In the genomic region with DNA sequence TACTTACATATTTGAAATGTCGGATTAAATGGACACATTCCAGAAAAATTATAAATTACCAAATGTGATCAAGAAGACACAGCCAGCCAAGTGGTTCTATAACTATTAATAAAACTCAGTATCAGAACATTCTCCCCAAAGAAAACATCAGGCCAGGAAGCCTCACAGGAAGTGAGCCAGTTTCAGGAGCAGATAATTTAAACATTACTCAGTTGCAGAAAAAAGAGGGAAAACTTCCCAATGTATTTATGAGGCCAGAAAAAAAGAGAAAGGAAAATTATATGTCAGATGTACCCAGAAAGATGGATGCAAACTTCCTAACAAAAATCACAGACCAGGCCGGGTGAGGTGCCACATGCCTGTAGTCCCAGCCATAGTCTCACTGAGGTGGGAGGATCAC, we compare ENCODE assay signal across 15 cellular contexts. TPM values are rescaled to one million over a fixed set of nuclear protein-coding genes. Genes with fewer than 3 reads are reported as not detected.
DNase-seq lines count a peak whose midpoint lies in the region; ATAC-seq and TF ChIP-seq lines count a peak whose summit lies in the region.
"Had no signal": no experiment of that assay in that cellular context is flagged by ENCODE, and none has a peak within 500 bp of the region (broad histone marks: within the 10 kb centered on the region; RNA-seq: fewer than 3 reads in every experiment).

No MANE protein-coding gene starts in this region.

- no TSS peak for BruUV-seq in OCI-LY7 (replicated peaks; lab: Mats Ljungman, UMichigan)

- peaks cover 39% of the 10 kb centered on the region for H3K36me3 Mint-ChIP-seq in mesothelial cell of epicardium

- intact Hi-C loops in OCI-LY7 (cut with micrococcal nuclease; ENCODE audit: unreplicated experiment): no loop called here

- CTCF ChIA-PET in OCI-LY7 (lab: Charles Lee; ENCODE audit: unreplicated experiment): no interaction called here

- H3K36me3 ChIP-seq in ACC112 (ENCODE audit: insufficient read depth, low read length) (no peaks in the 10 kb centered on the region), OCI-LY7 (ENCODE audit: insufficient read depth, low read length) (no peaks in the 10 kb centered on the region)

- peaks cover 13% of the 10 kb centered on the region for H3K4me1 ChIP-seq in ACC112 (ENCODE audit: control insufficient read depth, insufficient read depth, low read length, unreplicated experiment)
- no peaks in the 10 kb centered on the region for H3K4me1 ChIP-seq in OCI-LY7 (ENCODE audit: insufficient read depth, low read length, poor library complexity, severe bottlenecking)
- H3K4me1 ChIP-seq: A549 had no signal

- peaks cover 11% of the 10 kb centered on the region for H3K4me1 Mint-ChIP-seq in mesothelial cell of epicardium

- H3K27me3 Mint-ChIP-seq in mesothelial cell of epicardium (ENCODE audit: low read depth): no peaks in the 10 kb centered on the region

- no peak for ATAC-seq in GM19463 (IDR thresholded peaks at IDR 0.05; ENCODE audit: unreplicated experiment)
- ATAC-seq: A549 had no signal

- H3K27me3 ChIP-seq in ACC112 (ENCODE audit: insufficient read depth, low read length): no peaks in the 10 kb centered on the region

- H3K9me3 ChIP-seq in OCI-LY7 (ENCODE audit: low read length): no peaks in the 10 kb centered on the region; the same call in 1 of the 2 replicates

- DNase-seq in HT1080 (ENCODE audit: low read depth): peak; percentile 50
- peak; percentile 27 for DNase-seq in choroid plexus epithelial cell (ENCODE audit: low read depth)
- no peak for DNase-seq in mesothelial cell of epicardium (ENCODE audit: low spot score in 2 of 2, unreplicated experiment in 2 of 2)
- DNase-seq in OCI-LY7 (ENCODE audit: low spot score): no peak
- no peak for DNase-seq in KG1 (lab: John Stamatoyannopoulos, UW)
- no peak for DNase-seq in islet precursor cell
- DNase-seq: COR-L47, NCI-H1105 treated with DMSO at 0.1 percent for 48 hours, NCI-H187 treated with DMSO at 0.1 percent for 48 hours, NCI-H748 treated with DMSO at 0.1 percent for 48 hours, SIG-M5 had no signal

- H3K4me2 ChIP-seq in OCI-LY7 (ENCODE audit: low read length): no peak overlapping the region
- H3K4me2 ChIP-seq: A549 had no signal

- TF ChIP-seq CTCF in choroid plexus epithelial cell (conservative IDR thresholded peaks at IDR 0.05; ENCODE audit: low read depth, low read length) (no peak), mesothelial cell of epicardium (IDR thresholded peaks at IDR 0.05; ENCODE audit: unreplicated experiment) (no peak), OCI-LY7 (conservative IDR thresholded peaks at IDR 0.05; ENCODE audit: low read length) (no peak)

- H2AFZ ChIP-seq in ACC112 (ENCODE audit: low read length, unreplicated experiment) (peak overlapping the region; percentile 15), OCI-LY7 (ENCODE audit: low read length) (no peak overlapping the region)

- POLR2A ChIA-PET in OCI-LY7 (lab: Charles Lee): no interaction called here

- H3K27ac ChIP-seq in ACC112 (ENCODE audit: low read depth, low read length) (peak overlapping the region; percentile 26), OCI-LY7 (ENCODE audit: low read depth, low read length, poor library complexity, severe bottlenecking) (no peak overlapping the region)
- H3K27ac ChIP-seq: A549 had no signal

- H3K79me2 ChIP-seq in ACC112 (ENCODE audit: control insufficient read depth, insufficient read depth, low read length, unreplicated experiment): no peaks in the 10 kb centered on the region
- no peaks in the 10 kb centered on the region for H3K79me2 ChIP-seq in OCI-LY7 (ENCODE audit: insufficient read depth, low read depth, low read length)

- H3K27ac Mint-ChIP-seq in mesothelial cell of epicardium: peak overlapping the region; percentile 85

- no peak overlapping the region for H3K4me3 ChIP-seq in ACC112 (ENCODE audit: low read depth, low read length)
- H3K4me3 ChIP-seq in choroid plexus epithelial cell (ENCODE audit: low read depth, low read length): no peak overlapping the region
- H3K4me3 ChIP-seq in OCI-LY7 (ENCODE audit: low read depth, low read length, poor library complexity, severe bottlenecking): no peak overlapping the region
- H3K4me3 ChIP-seq: A549 had no signal

- H3K9me3 Mint-ChIP-seq in mesothelial cell of epicardium: peaks cover 34% of the 10 kb centered on the region

- no peaks in the 10 kb centered on the region for H3K9me2 ChIP-seq in OCI-LY7 (ENCODE audit: insufficient read depth, low read length)

- no peak overlapping the region for H3K4me3 Mint-ChIP-seq in mesothelial cell of epicardium

- no peaks in the 10 kb centered on the region for H4K20me1 ChIP-seq in OCI-LY7 (ENCODE audit: insufficient read depth, low read length)

RNA-seq across cellular contexts. Expression of gene NRARP, which starts 37.0 kb away (rescaled TPM):
- total RNA-seq in HT1080 (2014; rRNA removed; shearing (Covaris generic)): 0.30 and 0.90 TPM in 2 replicates
- polyA plus RNA-seq in HT1080 (2015; cell fraction: cytosol; rRNA removed): 1.1 and 1.2 TPM in 2 replicates
- 0.14 and 0.16 TPM in 2 replicates for polyA plus RNA-seq in HT1080 (2015; cell fraction: nucleus; rRNA removed)
- total RNA-seq in mesothelial cell of epicardium (7.4 to 9.6 TPM (median 9.2 TPM) in 3 replicates), OCI-LY7 (2022) (6.4 and 8.9 TPM in 2 replicates)
- total RNA-seq in OCI-LY7 (2014; rRNA removed; shearing (Covaris generic)): 6.9 TPM in 2 replicates
- total RNA-seq: LHCN-M2 had no signal

Comparison
In these comparisons a context has a peak if more than half of its experiments do, and no peak if none do; other contexts are left out.
1. DNase-seq: peak in HT1080 (single experiment) and choroid plexus epithelial cell (single experiment); none in mesothelial cell of epicardium (0 of 2), OCI-LY7 (single experiment), KG1 (single experiment) and islet precursor cell (single experiment).